In genomic region chr5:72848474-72849428, GRCh38 we compare ENCODE assay signal across 1 cellular context.
TF ChIP-seq lines count a peak whose summit lies in the region.

No MANE protein-coding gene starts in this region.

TF ChIP-seq in A549, 52 proteins besides CTCF, POLR2A, EP300 and RAD21 (continued from another document):
- TF ChIP-seq, protein P1, sequence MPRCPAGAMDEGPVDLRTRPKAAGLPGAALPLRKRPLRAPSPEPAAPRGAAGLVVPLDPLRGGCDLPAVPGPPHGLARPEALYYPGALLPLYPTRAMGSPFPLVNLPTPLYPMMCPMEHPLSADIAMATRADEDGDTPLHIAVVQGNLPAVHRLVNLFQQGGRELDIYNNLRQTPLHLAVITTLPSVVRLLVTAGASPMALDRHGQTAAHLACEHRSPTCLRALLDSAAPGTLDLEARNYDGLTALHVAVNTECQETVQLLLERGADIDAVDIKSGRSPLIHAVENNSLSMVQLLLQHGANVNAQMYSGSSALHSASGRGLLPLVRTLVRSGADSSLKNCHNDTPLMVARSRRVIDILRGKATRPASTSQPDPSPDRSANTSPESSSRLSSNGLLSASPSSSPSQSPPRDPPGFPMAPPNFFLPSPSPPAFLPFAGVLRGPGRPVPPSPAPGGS (IDR thresholded peaks at IDR 0.05), result no peak; the same call in 2 of the 3 replicates
- TF ChIP-seq JUN (IDR thresholded peaks at IDR 0.05) (peak in 1 of 2 experiments; percentile 72; a peak in 2 of 5 replicates), ELK1 (IDR thresholded peaks at IDR 0.05; ENCODE audit: low read depth, low read length) (no peak)
